Comparison of ENCODE assay signal across 8 cellular contexts in the genomic region with DNA sequence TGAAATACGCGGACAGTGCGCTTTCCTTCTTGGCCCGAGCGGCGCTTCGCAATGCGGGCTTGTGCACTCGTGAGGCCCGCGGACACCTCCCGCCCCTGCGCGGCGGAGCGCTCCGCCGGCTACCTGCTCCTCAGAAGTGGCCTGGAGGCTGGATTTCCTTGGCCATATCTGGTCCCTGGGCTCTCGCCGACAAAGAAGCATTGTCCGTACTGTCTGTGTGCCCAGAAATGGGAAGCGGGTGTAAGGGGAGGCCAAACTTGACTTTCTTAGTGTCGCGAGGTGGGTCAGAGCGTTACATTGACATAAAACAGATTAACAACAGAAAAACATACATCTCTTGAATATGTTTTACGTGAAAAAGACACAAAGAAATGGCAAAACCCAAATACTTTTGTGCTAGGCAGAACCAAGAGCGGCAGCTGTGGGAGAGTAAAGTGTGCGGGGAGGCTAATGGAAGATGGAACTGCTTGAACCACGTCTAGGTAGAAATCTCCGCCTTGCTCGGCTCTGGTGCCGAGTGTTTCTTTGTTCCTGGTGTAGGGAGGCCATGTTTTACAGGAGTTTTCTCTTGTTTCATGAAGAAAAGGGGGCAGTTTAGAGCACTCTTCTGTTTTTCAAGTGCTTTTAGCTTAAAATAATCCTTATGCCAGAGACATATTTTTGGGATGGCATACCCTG. TPM values are rescaled to one million over a fixed set of nuclear protein-coding genes. Genes with fewer than 3 reads are reported as not detected.
DNase-seq lines count a peak whose midpoint lies in the region; ATAC-seq lines count a peak whose summit lies in the region.

No MANE protein-coding gene starts in this region.

- DNase-seq in D341Med (ENCODE audit: low spot score) = peak; percentile 41
- DNase-seq in T-cell = peak in 15 of 34 experiments; percentile 2 to 34 (median 15)
- peak; percentile 7 for DNase-seq in naive B cell
- DNase-seq in H4 (ENCODE audit: low spot score) = no peak

- H3K4me1 Mint-ChIP-seq in T-cell (peaks cover 13 to 37% (median 21%) of the 10 kb centered on the region in 3 donors), naive B cell (peaks cover 21 to 37% (median 36%) of the 10 kb centered on the region in 3 donors)

- H3K36me3 ChIP-seq in HUES48 (ENCODE audit: control insufficient read depth, insufficient read depth, low read length) (no peaks in the 10 kb centered on the region), endocrine pancreas (ENCODE audit: control insufficient read depth, insufficient read depth, low read length) (no peaks in the 10 kb centered on the region)

- H3K27ac Mint-ChIP-seq in T-cell (peak overlapping the region; percentile 97), naive B cell (peak overlapping the region; percentile 98 to 99 (median 98))

- peak; percentile 13 for ATAC-seq in GM21423 (IDR thresholded peaks at IDR 0.05; ENCODE audit: unreplicated experiment)
- ATAC-seq in T-cell (replicated peaks in 1 of 4) = peak; percentile 20 to 25 (median 20)
- peak; percentile 5 to 6 for ATAC-seq in naive B cell (ENCODE audit: low read depth in 2 of 2)
- ATAC-seq in GM18520 (IDR thresholded peaks at IDR 0.05; ENCODE audit: unreplicated experiment) = no peak

- no peaks in the 10 kb centered on the region for H3K27me3 Mint-ChIP-seq in T-cell
- no peaks in the 10 kb centered on the region for H3K27me3 Mint-ChIP-seq in naive B cell

- H3K4me3 ChIP-seq in HUES48 (ENCODE audit: low read depth, low read length) = peak overlapping the region; percentile 97
- H3K4me3 ChIP-seq in endocrine pancreas (ENCODE audit: control insufficient read depth, insufficient read depth, low read length) = peak overlapping the region; percentile 91

- POLR2A ChIA-PET in T-cell (lab: Charles Lee) = interaction anchor here (0.5 to 1.8 kb wide), 6 partner anchors 9 to 685 kb away, joined by 3 to 8 read pairs (median 4); a partner anchor contains a TSS

- H3K4me1 ChIP-seq in HUES48 (ENCODE audit: control insufficient read depth, insufficient read depth, low read length) (peaks cover 15% of the 10 kb centered on the region; the same call in 1 of the 2 replicates), endocrine pancreas (ENCODE audit: control insufficient read depth, insufficient read depth, low read length) (peaks cover 6% of the 10 kb centered on the region)

- peak overlapping the region; percentile 99 for H3K9ac ChIP-seq in HUES48 (ENCODE audit: low read depth, low read length)
- H3K9ac ChIP-seq in endocrine pancreas (ENCODE audit: control insufficient read depth, insufficient read depth, low read length) = peak overlapping the region; percentile 94

- no peaks in the 10 kb centered on the region for H3K27me3 ChIP-seq in HUES48 (ENCODE audit: control insufficient read depth, insufficient read depth, low read length)
- H3K27me3 ChIP-seq in endocrine pancreas (ENCODE audit: control insufficient read depth, insufficient read depth, low read length) = no peaks in the 10 kb centered on the region

- H3K4me3 Mint-ChIP-seq in T-cell (peak overlapping the region; percentile 91 to 98 (median 93)), naive B cell (peak overlapping the region in 7 of 8 donors; percentile 84 to 97 (median 95))

- H3K9me3 Mint-ChIP-seq in T-cell (no peaks in the 10 kb centered on the region), naive B cell (peaks cover 0 to 1% (median 0%) of the 10 kb centered on the region in 7 donors)

- peak overlapping the region; percentile 99 for H3K27ac ChIP-seq in HUES48 (ENCODE audit: low read depth, low read length)

- no peaks in the 10 kb centered on the region for H3K36me3 Mint-ChIP-seq in T-cell
- H3K36me3 Mint-ChIP-seq in naive B cell = no peaks in the 10 kb centered on the region

- H3K9me3 ChIP-seq in HUES48 (ENCODE audit: control insufficient read depth, insufficient read depth, low read length) (no peaks in the 10 kb centered on the region), endocrine pancreas (ENCODE audit: control insufficient read depth, low read length) (no peaks in the 10 kb centered on the region)

- CTCF ChIA-PET in T-cell (lab: Charles Lee) = interaction anchor here in 1 of 2 donors (0.6 to 1.9 kb wide), 2 partner anchors 57 to 112 kb away, joined by 3 to 20 read pairs; no protein-coding TSS in a partner anchor

RNA-seq across cellular contexts. Expression of a gene that starts 1.5 kb away (rescaled TPM):
- total RNA-seq in T-cell = 1 to 10 TPM; 5.0 to 6.4 (median 6.1) TPM
- 1 to 10 TPM; 6.5 to 8.8 (median 6.9) TPM for polyA plus RNA-seq in naive B cell (ENCODE audit: low read depth in 6 of 6)
- total RNA-seq in H4 (2014; rRNA removed; shearing (Covaris generic)) = 37.0 and 43.6 TPM in 2 replicates
